Comparison of ENCODE assay signal across 10 cellular contexts in genomic region chr9:38048319-38048969, GRCh38. TPM values are rescaled to one million over a fixed set of nuclear protein-coding genes. Genes with fewer than 3 reads are reported as not detected.
DNase-seq lines count a peak whose midpoint lies in the region; ATAC-seq and TF ChIP-seq lines count a peak whose summit lies in the region.
"Had no signal": no experiment of that assay in that cellular context is flagged by ENCODE, and none has a peak within 500 bp of the region (broad histone marks: within the 10 kb centered on the region; RNA-seq: fewer than 3 reads in every experiment).

No MANE protein-coding gene starts in this region.

- H3K9me3 ChIP-seq in lower lobe of right lung: no peaks in the 10 kb centered on the region
- no peaks in the 10 kb centered on the region for H3K9me3 ChIP-seq in suprapubic skin
- no peaks in the 10 kb centered on the region for H3K9me3 ChIP-seq in CD4-positive, alpha-beta T cell (ENCODE audit: control insufficient read depth, low read length)

- peaks cover 4% of the 10 kb centered on the region for H3K36me3 ChIP-seq in lower lobe of right lung
- no peaks in the 10 kb centered on the region for H3K36me3 ChIP-seq in suprapubic skin

- H3K27ac Mint-ChIP-seq in CD4-positive, alpha-beta T cell: no peak overlapping the region

- CTCF ChIA-PET in CD4-positive, alpha-beta T cell (lab: Charles Lee): no interaction called here

- ATAC-seq in lower lobe of right lung (peak in 1 of 2 donors; percentile 1), GM19023 (IDR thresholded peaks at IDR 0.05; ENCODE audit: unreplicated experiment) (no peak)
- ATAC-seq in CD4-positive, alpha-beta T cell (ENCODE audit: poor library complexity): no peak

- no peaks in the 10 kb centered on the region for H3K27me3 Mint-ChIP-seq in CD4-positive, alpha-beta T cell

- H3K4me1 Mint-ChIP-seq in CD4-positive, alpha-beta T cell (ENCODE audit: low read depth): no peaks in the 10 kb centered on the region

- no peak for TF ChIP-seq CTCF in cardiac fibroblast (IDR thresholded peaks at IDR 0.05; ENCODE audit: low read depth, low read length)
- no peak for TF ChIP-seq CTCF in lower lobe of right lung (IDR thresholded peaks at IDR 0.05)
- no peak for TF ChIP-seq CTCF in suprapubic skin (IDR thresholded peaks at IDR 0.05)
- TF ChIP-seq CTCF in CD4-positive, alpha-beta T cell (IDR thresholded peaks at IDR 0.05): no peak

- H3K27me3 ChIP-seq in lower lobe of right lung (ENCODE audit: low read depth) (no peaks in the 10 kb centered on the region), suprapubic skin (no peaks in the 10 kb centered on the region)
- no peaks in the 10 kb centered on the region for H3K27me3 ChIP-seq in CD4-positive, alpha-beta T cell (ENCODE audit: control insufficient read depth, insufficient read depth, low read length)

- H3K4me3 ChIP-seq in cardiac fibroblast (replicated peaks in 1 of 2; ENCODE audit: low read depth in 2 of 2, low read length in 2 of 2): no peak overlapping the region
- H3K4me3 ChIP-seq in lower lobe of right lung: no peak overlapping the region
- H3K4me3 ChIP-seq in suprapubic skin: no peak overlapping the region

- H3K4me3 Mint-ChIP-seq in CD4-positive, alpha-beta T cell: no peak overlapping the region

- H3K27ac ChIP-seq in lower lobe of right lung (peak overlapping the region; percentile 89), suprapubic skin (peak overlapping the region; percentile 71)
- no peak overlapping the region for H3K27ac ChIP-seq in CD4-positive, alpha-beta T cell (ENCODE audit: low read depth, low read length)

- DNase-seq in M059J (ENCODE audit: low read depth): peak; percentile 73
- DNase-seq in cardiac fibroblast (ENCODE audit: low read depth in 2 of 2): peak; percentile 68 to 90
- DNase-seq in lower lobe of right lung: no peak
- no peak for DNase-seq in suprapubic skin (ENCODE audit: low spot score in 2 of 2)
- DNase-seq in amygdala (lab: John Stamatoyannopoulos, UW): no peak
- DNase-seq in CD4-positive, alpha-beta T cell: no peak
- no peak for DNase-seq in activated CD8-positive, alpha-beta memory T cell treated with anti-CD3 and anti-CD28 coated beads, Interleukin-2, amount 50 U/mL, for 4 hours
- DNase-seq: GF-D8, KG1 had no signal

- intact Hi-C loops in lower lobe of right lung (cut with DNase I): no loop called here
- intact Hi-C loops in CD4-positive, alpha-beta T cell (cut with DNase I, micrococcal nuclease): no loop called here

- H3K4me1 ChIP-seq in lower lobe of right lung (peaks cover 56% of the 10 kb centered on the region), suprapubic skin (peaks cover 45% of the 10 kb centered on the region)

- no peak for TF ChIP-seq POLR2A in suprapubic skin (IDR thresholded peaks at IDR 0.05)

- WGBS in suprapubic skin: 47% methylated on average over 4 of the region's 4 CpGs

- POLR2A ChIA-PET in CD4-positive, alpha-beta T cell (lab: Charles Lee): no interaction called here

- no peaks in the 10 kb centered on the region for H3K9me3 Mint-ChIP-seq in CD4-positive, alpha-beta T cell

- no peaks in the 10 kb centered on the region for H3K36me3 Mint-ChIP-seq in CD4-positive, alpha-beta T cell (ENCODE audit: low read depth)

- no peak for TF ChIP-seq EP300 in suprapubic skin (IDR thresholded peaks at IDR 0.05)

RNA-seq across cellular contexts. Expression of gene SHB, which starts 20.6 kb away (rescaled TPM):
- 16.7 and 25.6 TPM in 2 replicates for total RNA-seq in M059J (2014; rRNA removed; shearing (Covaris generic))
- total RNA-seq in lower lobe of right lung (25.3 TPM), suprapubic skin (10 to 100 TPM; 12.3 to 22.9 (median 16.3) TPM)
- 1 to 10 TPM; 1.1 to 1.2 TPM for total RNA-seq in CD4-positive, alpha-beta T cell

Comparison
In these comparisons a context has a peak if more than half of its experiments do, and no peak if none do; other contexts are left out.
1. DNase-seq: peak in M059J (single experiment) and cardiac fibroblast (2 of 2); none in lower lobe of right lung (single experiment), suprapubic skin (0 of 2), amygdala (0 of 56), CD4-positive, alpha-beta T cell (0 of 10) and activated CD8-positive, alpha-beta memory T cell treated with anti-CD3 and anti-CD28 coated beads, Interleukin-2, amount 50 U/mL, for 4 hours (single experiment).